ENCODE assay signal across 1 cellular context in genomic region chr5:79011219-79011836, GRCh38.
TF ChIP-seq lines count a peak whose summit lies in the region.

No MANE protein-coding gene starts in this region.

TF ChIP-seq in HepG2, 621 proteins besides CTCF, POLR2A, EP300 and RAD21:
- no peak for TF ChIP-seq HNRNPUL1 (IDR thresholded peaks at IDR 0.05; ENCODE audit: low read depth, low read length)
- TF ChIP-seq ZFP90 (CRISPR knock-in tag; IDR thresholded peaks at IDR 0.05; ENCODE audit: borderline replicate concordance): no peak
